Comparison of ENCODE assay signal across 12 cellular contexts in genomic region chr10:32050145-32050544, GRCh38.
A peak's percentile ranks its signal among the peaks of the same experiment; 100 is the strongest.
DNase-seq lines count a peak whose midpoint lies in the region; ATAC-seq lines count a peak whose summit lies in the region.
"Had no signal": no experiment of that assay in that cellular context is flagged by ENCODE, and none has a peak within 500 bp of the region (broad histone marks: within the 10 kb centered on the region; RNA-seq: fewer than 3 reads in every experiment).

No MANE protein-coding gene starts in this region.

- no peak for DNase-seq in activated naive CD4-positive, alpha-beta T cell treated with Interleukin-2 at 50 U/mL for 16 hours
- DNase-seq in adipocyte (ENCODE audit: low read depth) (no peak), Ammon's horn (ENCODE audit: low spot score) (no peak), ecto neural progenitor cell (ENCODE audit: low spot score) (no peak)
- DNase-seq: AML-193, hippocampal formation, NCI-H2171 treated with DMSO at 0.1 percent for 48 hours, nucleus accumbens had no signal

- H3K9me3 Mint-ChIP-seq in activated naive CD4-positive, alpha-beta T cell treated with anti-CD3 and anti-CD28 coated beads, Interleukin-2, amount 50 U/mL, for 24 hours = no peaks in the 10 kb centered on the region

- H3K4me3 ChIP-seq in adipocyte (ENCODE audit: low read length) (no peak overlapping the region), iPS-15b (ENCODE audit: low read depth, low read length) (peak overlapping the region; percentile 12), subcutaneous abdominal adipose tissue (ENCODE audit: low read depth in 1 of 5, low read length in 5 of 5) (peak overlapping the region in 1 of 5 donors; percentile 4)

- peak overlapping the region; percentile 56 for H3K4me3 Mint-ChIP-seq in activated naive CD4-positive, alpha-beta T cell treated with anti-CD3 and anti-CD28 coated beads, Interleukin-2, amount 50 U/mL, for 24 hours

- H3K9me3 ChIP-seq in adipocyte (ENCODE audit: control insufficient read depth, low read length) (no peaks in the 10 kb centered on the region), iPS-15b (ENCODE audit: control insufficient read depth, insufficient read depth, low read length) (no peaks in the 10 kb centered on the region), subcutaneous abdominal adipose tissue (ENCODE audit: control insufficient read depth in 5 of 5, low read length in 5 of 5) (no peaks in the 10 kb centered on the region)

- H3K36me3 ChIP-seq in adipocyte (ENCODE audit: control insufficient read depth, insufficient read depth, low read length, severe bottlenecking) = peaks cover 37% of the 10 kb centered on the region
- H3K36me3 ChIP-seq in iPS-15b (ENCODE audit: control insufficient read depth, insufficient read depth, low read length) = peaks cover 5% of the 10 kb centered on the region
- H3K36me3 ChIP-seq in subcutaneous abdominal adipose tissue (ENCODE audit: control insufficient read depth in 5 of 5, insufficient read depth in 5 of 5, low read length in 5 of 5) = peaks cover 16 to 30% (median 22%) of the 10 kb centered on the region in 5 donors

- H3K27me3 ChIP-seq in adipocyte (replicated peaks; ENCODE audit: control insufficient read depth, insufficient read depth, low read length) (no peaks in the 10 kb centered on the region), iPS-15b (ENCODE audit: control insufficient read depth, insufficient read depth, low read length) (no peaks in the 10 kb centered on the region), subcutaneous abdominal adipose tissue (ENCODE audit: control insufficient read depth in 5 of 5, insufficient read depth in 4 of 5, low read length in 5 of 5) (no peaks in the 10 kb centered on the region)

- H3K27ac ChIP-seq in subcutaneous abdominal adipose tissue (ENCODE audit: low read depth, low read length) = peak overlapping the region; percentile 37

- peaks cover 22% of the 10 kb centered on the region for H3K36me3 Mint-ChIP-seq in activated naive CD4-positive, alpha-beta T cell treated with anti-CD3 and anti-CD28 coated beads, Interleukin-2, amount 50 U/mL, for 24 hours

- H3K9ac ChIP-seq in adipocyte (ENCODE audit: low read length) (peak overlapping the region; percentile 9), iPS-15b (ENCODE audit: low read depth, low read length) (no peak overlapping the region), subcutaneous abdominal adipose tissue (ENCODE audit: low read length in 5 of 5) (peak overlapping the region in 2 of 5 donors; percentile 9 to 24)

- peaks cover 94% of the 10 kb centered on the region for H3K4me1 Mint-ChIP-seq in activated naive CD4-positive, alpha-beta T cell treated with anti-CD3 and anti-CD28 coated beads, Interleukin-2, amount 50 U/mL, for 24 hours

- no peak for ATAC-seq in HG03565 (IDR thresholded peaks at IDR 0.05; ENCODE audit: unreplicated experiment)

- peak overlapping the region; percentile 82 for H3K27ac Mint-ChIP-seq in activated naive CD4-positive, alpha-beta T cell treated with anti-CD3 and anti-CD28 coated beads, Interleukin-2, amount 50 U/mL, for 24 hours

- no peaks in the 10 kb centered on the region for H3K27me3 Mint-ChIP-seq in activated naive CD4-positive, alpha-beta T cell treated with anti-CD3 and anti-CD28 coated beads, Interleukin-2, amount 50 U/mL, for 24 hours

- H3K4me1 ChIP-seq in adipocyte (ENCODE audit: control insufficient read depth, insufficient read depth, low read length) = peaks cover 57% of the 10 kb centered on the region
- H3K4me1 ChIP-seq in iPS-15b (ENCODE audit: control insufficient read depth, insufficient read depth, low read length) = peaks cover 28% of the 10 kb centered on the region
- H3K4me1 ChIP-seq in subcutaneous abdominal adipose tissue (ENCODE audit: control insufficient read depth in 5 of 5, insufficient read depth in 5 of 5, low read length in 5 of 5) = peaks cover 0 to 60% (median 53%) of the 10 kb centered on the region in 5 donors
